19 cellular contexts compared by ENCODE assay signal in genomic region chr13:31035162-31035951, GRCh38.
DNase-seq lines count a peak whose midpoint lies in the region; ATAC-seq and TF ChIP-seq lines count a peak whose summit lies in the region.
"Had no signal": no experiment of that assay in that cellular context is flagged by ENCODE, and none has a peak within 500 bp of the region (broad histone marks: within the 10 kb centered on the region; RNA-seq: fewer than 3 reads in every experiment).

No MANE protein-coding gene starts in this region.

- H3K27ac ChIP-seq in GM23248 (no peak overlapping the region), left lung (no peak overlapping the region)
- H3K27ac ChIP-seq: KMS-11, thoracic aorta had no signal

- 0 out of 2 replicates have a peak overlapping the region, but pooled peaks have one; percentile 31 for H2AFZ ChIP-seq in GM23248

- TF ChIP-seq CTCF in left lung (IDR thresholded peaks at IDR 0.05) = no peak

- intact Hi-C loops in left lung (cut with DNase I) = no loop called here

- 27 to 28% methylated on average over 14 of the region's 14 CpGs for WGBS in GM23248 (ENCODE audit: low coverage in 1 of 2, low lambda C conversion rate in 2 of 2, missing lambda C conversion rate in 2 of 2), 2 experiments

- H3K9ac ChIP-seq in GM23248 = no peak overlapping the region
- H3K9ac ChIP-seq: KMS-11 had no signal

- H3K9me2 ChIP-seq in GM23248 (ENCODE audit: insufficient read depth) = no peaks in the 10 kb centered on the region

- H3K4me3 ChIP-seq in GM23248 = no peak overlapping the region
- no peak overlapping the region for H3K4me3 ChIP-seq in left lung
- H3K4me3 ChIP-seq: thoracic aorta had no signal

- H3K79me2 ChIP-seq in GM23248 (ENCODE audit: insufficient read depth) = no peaks in the 10 kb centered on the region

- in situ Hi-C loops in GM23248 (cut with MboI) = no loop called here

- H3K9me3 ChIP-seq in GM23248 (ENCODE audit: low read depth) (no peaks in the 10 kb centered on the region), left lung (no peaks in the 10 kb centered on the region)
- H3K9me3 ChIP-seq: Caco-2, thoracic aorta had no signal

- no peaks in the 10 kb centered on the region for H4K20me1 ChIP-seq in GM23248 (ENCODE audit: insufficient read depth)

- no peaks in the 10 kb centered on the region for H3F3A ChIP-seq in GM23248 (ENCODE audit: insufficient read depth)

- peak; percentile 25 for ATAC-seq in left lung
- ATAC-seq: activated CD4-positive, alpha-beta T cell treated with anti-CD3 and anti-CD28 coated beads for 36 hours; effector memory CD8-positive, alpha-beta T cell; esophagus mucosa; natural killer cell had no signal

- no peaks in the 10 kb centered on the region for H3K27me3 ChIP-seq in GM23248 (replicated peaks; ENCODE audit: insufficient read depth)
- H3K27me3 ChIP-seq in left lung = peaks cover 0 to 14% of the 10 kb centered on the region in 2 donors

- H3K36me3 ChIP-seq in GM23248 (ENCODE audit: low read depth) = no peaks in the 10 kb centered on the region
- H3K36me3 ChIP-seq in left lung = no peaks in the 10 kb centered on the region
- H3K36me3 ChIP-seq: thoracic aorta had no signal

- DNase-seq in GM23248 (peak; percentile 60), cerebellar cortex (ENCODE audit: low spot score) (peak; percentile 88), left lung (no peak), superior temporal gyrus (ENCODE audit: extremely low spot score) (peak; percentile 71), medulla oblongata (ENCODE audit: extremely low spot score) (no peak), COR-L47 (lab: John Stamatoyannopoulos, UW) (no peak), HCEC 1CT (no peak)
- DNase-seq: activated CD4-positive, alpha-beta T cell treated with anti-CD3 and anti-CD28 coated beads for 36 hours; activated naive CD4-positive, alpha-beta T cell treated with anti-CD3 and anti-CD28 coated beads, Interleukin-2, amount 50 U/mL, for 16 hours; Caco-2; DND-41; effector memory CD8-positive, alpha-beta T cell; MV-4-11; natural killer cell; NCI-H1694; SHP77 treated with DMSO at 0.1 percent for 48 hours had no signal

- H3K4me2 ChIP-seq in GM23248 (ENCODE audit: unreplicated experiment) = peak overlapping the region; percentile 50
- H3K4me2 ChIP-seq: KMS-11 had no signal

- H3K4me1 ChIP-seq in GM23248 (ENCODE audit: insufficient read depth) (peaks cover 14% of the 10 kb centered on the region), left lung (peaks cover 0 to 9% of the 10 kb centered on the region in 2 donors)

Comparison
In these comparisons a context has a peak if more than half of its experiments do, and no peak if none do; other contexts are left out.
1. DNase-seq: peak in GM23248 (single experiment), cerebellar cortex (single experiment) and superior temporal gyrus (single experiment); none in left lung (0 of 2), medulla oblongata (single experiment), COR-L47 (single experiment) and HCEC 1CT (single experiment).